Comparison of ENCODE assay signal across 1 cellular context in the genomic region with DNA sequence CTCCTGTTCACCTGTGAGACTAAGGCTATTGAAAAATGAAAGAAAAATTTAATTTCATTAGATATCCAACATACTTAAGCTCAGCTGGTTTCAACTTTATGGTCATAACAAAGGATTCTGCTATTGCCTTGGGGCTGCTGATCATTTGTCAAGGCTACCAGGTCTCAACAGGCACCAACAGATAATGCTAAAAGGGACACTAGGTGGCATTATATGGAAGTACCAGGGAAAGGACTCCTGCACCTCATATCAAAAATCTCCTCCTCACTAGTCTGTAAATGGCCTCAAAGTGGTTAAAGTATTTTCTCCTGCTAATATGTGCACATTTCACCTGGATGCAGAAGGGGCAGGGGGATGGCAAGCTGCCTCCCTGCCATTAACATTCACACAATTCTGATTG.
TF ChIP-seq lines count a peak whose summit lies in the region.

No MANE protein-coding gene starts in this region.

TF ChIP-seq in liver, 16 proteins besides CTCF, POLR2A, EP300 and RAD21 (continued from another document):
- TF ChIP-seq REST (IDR thresholded peaks at IDR 0.05) (no peak), FOXA2 (IDR thresholded peaks at IDR 0.05) (no peak), YY1 (IDR thresholded peaks at IDR 0.05) (no peak), HNF4G (IDR thresholded peaks at IDR 0.05) (no peak), HNF4A (conservative IDR thresholded peaks at IDR 0.05) (no peak), EGR1 (IDR thresholded peaks at IDR 0.05; ENCODE audit: low read depth in 2 of 2) (no peak)
- TF ChIP-seq, protein P1, sequence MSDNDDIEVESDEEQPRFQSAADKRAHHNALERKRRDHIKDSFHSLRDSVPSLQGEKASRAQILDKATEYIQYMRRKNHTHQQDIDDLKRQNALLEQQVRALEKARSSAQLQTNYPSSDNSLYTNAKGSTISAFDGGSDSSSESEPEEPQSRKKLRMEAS (IDR thresholded peaks at IDR 0.05) = no peak
